In the genomic region with DNA sequence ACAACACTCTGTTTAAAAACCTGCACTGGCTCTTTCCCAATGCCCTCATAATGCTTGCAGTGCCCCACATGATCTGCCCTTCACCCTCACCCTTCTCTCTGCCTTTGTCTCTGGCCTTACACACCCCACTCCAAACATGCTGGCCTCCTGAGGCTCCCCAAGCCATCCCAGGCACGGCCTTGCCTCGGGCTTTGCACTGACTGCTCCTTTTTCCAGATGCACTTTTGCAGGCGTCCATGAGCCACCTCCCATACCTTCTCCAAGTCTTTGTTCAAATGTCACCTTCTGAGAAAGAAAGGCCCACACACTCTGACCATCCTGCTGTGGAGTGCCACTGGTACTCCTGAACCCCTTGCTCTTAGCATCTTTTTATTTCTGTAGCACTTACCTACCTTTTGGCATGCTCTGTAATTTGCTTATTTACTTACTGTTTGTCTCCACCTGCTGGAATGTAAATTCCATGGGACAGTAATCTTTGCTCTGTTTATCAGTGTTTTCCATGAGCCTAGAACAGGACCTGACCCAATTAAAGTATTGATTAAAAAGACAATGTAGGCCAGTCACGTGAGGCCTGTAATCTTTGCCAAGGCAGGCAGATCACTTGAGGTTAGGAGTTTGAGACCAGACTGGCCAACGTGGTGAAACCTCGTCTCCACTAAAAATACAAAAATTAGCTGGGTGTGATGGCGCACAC, we compare ENCODE assay signal across 1 cellular context.
TF ChIP-seq lines count a peak whose summit lies in the region.

No MANE protein-coding gene starts in this region.

TF ChIP-seq in H1, 55 proteins besides CTCF, POLR2A, EP300 and RAD21:
- TF ChIP-seq CEBPB (IDR thresholded peaks at IDR 0.05; ENCODE audit: low read depth, low read length): no peak
- TF ChIP-seq, protein P1, sequence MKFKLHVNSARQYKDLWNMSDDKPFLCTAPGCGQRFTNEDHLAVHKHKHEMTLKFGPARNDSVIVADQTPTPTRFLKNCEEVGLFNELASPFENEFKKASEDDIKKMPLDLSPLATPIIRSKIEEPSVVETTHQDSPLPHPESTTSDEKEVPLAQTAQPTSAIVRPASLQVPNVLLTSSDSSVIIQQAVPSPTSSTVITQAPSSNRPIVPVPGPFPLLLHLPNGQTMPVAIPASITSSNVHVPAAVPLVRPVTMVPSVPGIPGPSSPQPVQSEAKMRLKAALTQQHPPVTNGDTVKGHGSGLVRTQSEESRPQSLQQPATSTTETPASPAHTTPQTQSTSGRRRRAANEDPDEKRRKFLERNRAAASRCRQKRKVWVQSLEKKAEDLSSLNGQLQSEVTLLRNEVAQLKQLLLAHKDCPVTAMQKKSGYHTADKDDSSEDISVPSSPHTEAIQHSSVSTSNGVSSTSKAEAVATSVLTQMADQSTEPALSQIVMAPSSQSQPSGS (IDR thresholded peaks at IDR 0.05; ENCODE audit: low read length): no peak
- no peak for TF ChIP-seq ZNF274 (IDR thresholded peaks at IDR 0.05; ENCODE audit: borderline replicate concordance, extremely low read depth, low read length)
- TF ChIP-seq SUZ12 (IDR thresholded peaks at IDR 0.05; ENCODE audit: low read length): no peak
- TF ChIP-seq CHD1 (IDR thresholded peaks at IDR 0.05; ENCODE audit: low read depth, low read length): no peak
- no peak for TF ChIP-seq KDM4A (IDR thresholded peaks at IDR 0.05; ENCODE audit: low read depth, low read length, severe bottlenecking)
- TF ChIP-seq FOSL1 (IDR thresholded peaks at IDR 0.05; ENCODE audit: insufficient read depth, low read depth, low read length): no peak
- no peak for TF ChIP-seq RXRA (IDR thresholded peaks at IDR 0.05; ENCODE audit: insufficient read depth, low read depth, low read length)
- no peak for TF ChIP-seq EZH2 (IDR thresholded peaks at IDR 0.05; ENCODE audit: low read depth, low read length, severe bottlenecking)
- TF ChIP-seq EGR1 (IDR thresholded peaks at IDR 0.05; ENCODE audit: borderline replicate concordance, low read depth, low read length): no peak
